In genomic region chr9:134101623-134102149, GRCh38 we compare ENCODE assay signal across 19 cellular contexts. TPM values are rescaled to one million over a fixed set of nuclear protein-coding genes. Genes with fewer than 3 reads are reported as not detected.
A peak's percentile ranks its signal among the peaks of the same experiment; 100 is the strongest.
DNase-seq lines count a peak whose midpoint lies in the region; ATAC-seq and TF ChIP-seq lines count a peak whose summit lies in the region.
"Had no signal": no experiment of that assay in that cellular context is flagged by ENCODE, and none has a peak within 500 bp of the region (broad histone marks: within the 10 kb centered on the region; RNA-seq: fewer than 3 reads in every experiment).

No MANE protein-coding gene starts in this region.

- no peak overlapping the region for H3K27ac Mint-ChIP-seq in stimulated activated memory B cell treated with anti-CD40 and anti-IgM and Interleukin-4, amounts not matched to agents 10 μg/mL and 1 μg/mL and 100 μg/mL, for 72 hours
- H3K27ac Mint-ChIP-seq: CD4-positive, alpha-beta memory T cell had no signal

- H3K27me3 ChIP-seq in mesendoderm (ENCODE audit: insufficient read depth, low read length, poor library complexity) (no peaks in the 10 kb centered on the region), prostate gland (replicated peaks; ENCODE audit: insufficient read depth) (no peaks in the 10 kb centered on the region)

- no peaks in the 10 kb centered on the region for H3K79me2 ChIP-seq in mesendoderm (ENCODE audit: control insufficient read depth, insufficient read depth, low read length)

- H3K4me1 ChIP-seq in mesendoderm (ENCODE audit: control insufficient read depth, low read depth, low read length) (no peaks in the 10 kb centered on the region), prostate gland (replicated peaks) (no peaks in the 10 kb centered on the region)
- H3K4me1 ChIP-seq: Caco-2 had no signal

- ATAC-seq in left lobe of liver, result peak; percentile 17
- peak; percentile 36 for ATAC-seq in stimulated activated memory B cell treated with anti-CD40 and anti-IgM and Interleukin-4, amounts not matched to agents 10 μg/mL and 1 μg/mL and 100 μg/mL, for 72 hours
- no peak for ATAC-seq in GM18858 (IDR thresholded peaks at IDR 0.05; ENCODE audit: unreplicated experiment)
- ATAC-seq: GM12878 had no signal

- no peak overlapping the region for H3K4ac ChIP-seq in mesendoderm (ENCODE audit: low read depth, low read length)

- H2BK5ac ChIP-seq in mesendoderm (ENCODE audit: low read length), result no peak overlapping the region

- no peak overlapping the region for H2AK5ac ChIP-seq in mesendoderm (ENCODE audit: low read length)

- H3K27ac ChIP-seq in mesendoderm (ENCODE audit: low read depth, low read length) (no peak overlapping the region), prostate gland (no peak overlapping the region)

- H3K4me3 ChIP-seq in mesendoderm (ENCODE audit: low read length) (no peak overlapping the region), prostate gland (no peak overlapping the region)
- H3K4me3 ChIP-seq: GM12878 had no signal

- H3K9me3 ChIP-seq in prostate gland, result no peaks in the 10 kb centered on the region
- H3K9me3 ChIP-seq: Caco-2 had no signal

- H3K4me2 ChIP-seq in mesendoderm (ENCODE audit: low read length), result no peak overlapping the region

- WGBS in mesendoderm (ENCODE audit: extremely low coverage, insufficient coverage, low lambda C conversion rate), result no CpG with 5 or more reads among the region's 11 CpGs
- WGBS in prostate gland, result 68% methylated on average over 11 of the region's 11 CpGs

- no peaks in the 10 kb centered on the region for H3K36me3 ChIP-seq in mesendoderm (ENCODE audit: control insufficient read depth, insufficient read depth, low read length)
- H3K36me3 ChIP-seq in prostate gland, result no peaks in the 10 kb centered on the region

- no peak overlapping the region for H3K18ac ChIP-seq in mesendoderm (ENCODE audit: low read length)

- no peaks in the 10 kb centered on the region for H3K79me1 ChIP-seq in mesendoderm (ENCODE audit: low read length)

- H4K8ac ChIP-seq in mesendoderm (ENCODE audit: low read depth, low read length), result no peak overlapping the region

- H3K9ac ChIP-seq in mesendoderm (ENCODE audit: low read length), result no peak overlapping the region

- no peaks in the 10 kb centered on the region for H3K36me3 Mint-ChIP-seq in stimulated activated memory B cell treated with anti-CD40 and anti-IgM and Interleukin-4, amounts not matched to agents 10 μg/mL and 1 μg/mL and 100 μg/mL, for 72 hours
- H3K36me3 Mint-ChIP-seq: CD4-positive, alpha-beta memory T cell had no signal

- peaks cover 5% of the 10 kb centered on the region for H3K4me1 Mint-ChIP-seq in stimulated activated memory B cell treated with anti-CD40 and anti-IgM and Interleukin-4, amounts not matched to agents 10 μg/mL and 1 μg/mL and 100 μg/mL, for 72 hours

- TF ChIP-seq CTCF in GM10266 (IDR thresholded peaks at IDR 0.05; ENCODE audit: control insufficient read depth, insufficient read depth, low read depth, missing control alignments), result no peak
- TF ChIP-seq CTCF in prostate gland (IDR thresholded peaks at IDR 0.05), result no peak

- H3K23ac ChIP-seq in mesendoderm (ENCODE audit: low read length), result no peak overlapping the region

- DNase-seq in GM10266 (ENCODE audit: extremely low spot score) (peak; percentile 5), NCI-H69 (lab: John Stamatoyannopoulos, UW) (peak; percentile 15), left lobe of liver (ENCODE audit: low spot score) (no peak), mesendoderm (no peak), prostate gland (ENCODE audit: low spot score) (no peak)
- DNase-seq: C1 segment of cervical spinal cord; Caco-2; CD4-positive, alpha-beta memory T cell; HCEC 1CT; NCI-H1092 treated with DMSO at 0.1 percent for 48 hours; NCI-H1436 treated with DMSO at 0.1 percent for 48 hours; NCI-H187 treated with DMSO at 0.1 percent for 48 hours; NCI-H524; NCI-H82; SHP77 treated with DMSO at 0.1 percent for 48 hours; SW 1271 had no signal

- peaks cover 54% of the 10 kb centered on the region for H3K27me3 Mint-ChIP-seq in stimulated activated memory B cell treated with anti-CD40 and anti-IgM and Interleukin-4, amounts not matched to agents 10 μg/mL and 1 μg/mL and 100 μg/mL, for 72 hours

- H2BK120ac ChIP-seq in mesendoderm (ENCODE audit: low read depth, low read length), result no peak overlapping the region

- H2BK15ac ChIP-seq in mesendoderm (replicated peaks; ENCODE audit: low read depth), result no peak overlapping the region

- H4K5ac ChIP-seq in mesendoderm (ENCODE audit: low read length), result no peak overlapping the region

- no peak overlapping the region for H3K4me3 Mint-ChIP-seq in stimulated activated memory B cell treated with anti-CD40 and anti-IgM and Interleukin-4, amounts not matched to agents 10 μg/mL and 1 μg/mL and 100 μg/mL, for 72 hours
- H3K4me3 Mint-ChIP-seq: CD4-positive, alpha-beta memory T cell had no signal

- H3K56ac ChIP-seq in mesendoderm (ENCODE audit: low read length), result no peak overlapping the region

- intact Hi-C loops in prostate gland (cut with DNase I), result no loop called here

- peaks cover 13% of the 10 kb centered on the region for H3K9me3 Mint-ChIP-seq in stimulated activated memory B cell treated with anti-CD40 and anti-IgM and Interleukin-4, amounts not matched to agents 10 μg/mL and 1 μg/mL and 100 μg/mL, for 72 hours

- no peak for TF ChIP-seq POLR2A in prostate gland (IDR thresholded peaks at IDR 0.05)

RNA-seq across cellular contexts. Expression of gene BRD3, which starts 33.9 kb away (rescaled TPM):
- total RNA-seq in left lobe of liver (24.6 TPM), prostate gland (10 to 100 TPM; 31.8 to 44.3 TPM)
- polyA plus RNA-seq in mesendoderm (2013, experiment 1 of 2), result 29.9 TPM
- 30.0 TPM for polyA plus RNA-seq in mesendoderm (2013, experiment 2 of 2)

RNA-seq across cellular contexts. Expression of gene WDR5, which starts 34.2 kb away (rescaled TPM):
- total RNA-seq in left lobe of liver (19.5 TPM), prostate gland (10 to 100 TPM; 28.6 to 67.9 TPM)
- polyA plus RNA-seq in mesendoderm (2013, experiment 1 of 2), result 50.8 TPM
- polyA plus RNA-seq in mesendoderm (2013, experiment 2 of 2), result 52.5 TPM

Comparison
In these comparisons a context has a peak if more than half of its experiments do, and no peak if none do; other contexts are left out.
1. DNase-seq: peak in GM10266 (single experiment) and NCI-H69 (single experiment); none in left lobe of liver (single experiment), mesendoderm (single experiment) and prostate gland (single experiment).